In the genomic region with DNA sequence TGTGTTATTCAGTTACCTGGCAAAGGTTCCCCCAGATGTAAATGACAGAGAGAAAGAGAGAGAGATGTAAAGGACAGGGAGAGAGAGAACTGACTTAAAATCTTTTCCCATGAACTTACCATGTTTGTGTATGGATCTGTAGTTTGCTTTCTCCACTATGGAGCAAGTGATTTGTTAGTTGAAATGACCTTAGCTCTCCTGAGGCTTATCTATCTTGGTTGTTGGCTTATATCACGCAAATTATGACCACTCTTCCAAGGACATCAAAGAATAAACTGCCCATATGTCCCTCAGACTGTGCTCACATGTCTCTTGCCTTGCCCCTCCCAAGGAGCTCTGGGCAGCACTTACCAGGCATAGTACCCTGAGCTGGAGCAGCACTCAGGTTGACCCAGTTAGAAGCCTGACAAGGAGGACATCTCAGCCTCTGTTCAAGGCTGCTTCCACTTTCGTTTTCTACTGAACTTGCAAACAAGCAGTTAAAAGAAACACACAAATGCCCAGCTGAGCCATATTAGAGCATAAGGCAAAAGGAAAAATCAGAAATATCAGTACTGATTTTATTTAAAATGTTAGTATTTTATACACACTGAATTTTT, we compare ENCODE assay signal across 8 cellular contexts.
DNase-seq lines count a peak whose midpoint lies in the region; ATAC-seq and TF ChIP-seq lines count a peak whose summit lies in the region.

No MANE protein-coding gene starts in this region.

- peak overlapping the region; percentile 69 for H3K4me3 Mint-ChIP-seq in activated T-cell treated with anti-CD3 and anti-CD28 coated beads, Interleukin-2, amount 50 U/mL, for 4 hours
- H3K4me3 Mint-ChIP-seq in endothelial cell (ENCODE audit: unreplicated experiment): no peak overlapping the region
- H3K4me3 Mint-ChIP-seq in WTC11: no peak overlapping the region

- intact Hi-C loops in mucosa of descending colon (cut with DNase I, micrococcal nuclease): no loop called here

- no peak overlapping the region for H3K4me3 ChIP-seq in mucosa of descending colon

- no peaks in the 10 kb centered on the region for H3K36me3 Mint-ChIP-seq in activated T-cell treated with anti-CD3 and anti-CD28 coated beads, Interleukin-2, amount 50 U/mL, for 4 hours (ENCODE audit: insufficient read depth)
- H3K36me3 Mint-ChIP-seq in endothelial cell (ENCODE audit: low read depth, unreplicated experiment): no peaks in the 10 kb centered on the region
- no peaks in the 10 kb centered on the region for H3K36me3 Mint-ChIP-seq in WTC11

- DNase-seq in activated T-cell treated with anti-CD3 and anti-CD28 coated beads, Interleukin-2, amount 50 U/mL, for 4 hours: no peak
- DNase-seq in activated T-cell treated with anti-CD3 and anti-CD28 coated beads for 4 hours: no peak
- DNase-seq in SW480 (ENCODE audit: low spot score): peak; percentile 30
- peak in 1 of 3 donors; percentile 12 for DNase-seq in mucosa of descending colon
- DNase-seq in endothelial cell (ENCODE audit: low spot score): no peak
- no peak for DNase-seq in NCI-H1436 treated with DMSO at 0.1 percent for 48 hours (lab: John Stamatoyannopoulos, UW)
- DNase-seq in WTC11 (ENCODE audit: low spot score): no peak

- H3K4me1 Mint-ChIP-seq in activated T-cell treated with anti-CD3 and anti-CD28 coated beads, Interleukin-2, amount 50 U/mL, for 4 hours (ENCODE audit: low read depth): peaks cover 14% of the 10 kb centered on the region
- H3K4me1 Mint-ChIP-seq in endothelial cell (ENCODE audit: unreplicated experiment): no peaks in the 10 kb centered on the region
- H3K4me1 Mint-ChIP-seq in WTC11: peaks cover 2% of the 10 kb centered on the region; the same call in 1 of the 2 replicates

- TF ChIP-seq CTCF in mucosa of descending colon (IDR thresholded peaks at IDR 0.05) (no peak), endothelial cell (IDR thresholded peaks at IDR 0.05; ENCODE audit: unreplicated experiment) (no peak), WTC11 (IDR thresholded peaks at IDR 0.05) (no peak)

- POLR2A ChIA-PET in WTC11 (lab: Charles Lee): no interaction called here

- peak in 1 of 2 donors; percentile 28 for ATAC-seq in activated T-cell treated with anti-CD3 and anti-CD28 coated beads, Interleukin-2, amount 50 U/mL, for 4 hours
- ATAC-seq in HG02884 (IDR thresholded peaks at IDR 0.05; ENCODE audit: unreplicated experiment) (peak; percentile 94), mucosa of descending colon (peak; percentile 57), WTC11 (no peak)

- CTCF ChIA-PET in WTC11 (lab: Charles Lee): interaction anchor here (0.9 to 1.3 kb wide), 2 partner anchors 11 to 38 kb away, joined by 3 to 5 read pairs; no protein-coding TSS in a partner anchor

- H3K36me3 ChIP-seq in mucosa of descending colon (ENCODE audit: low read depth): no peaks in the 10 kb centered on the region

- H3K9me3 Mint-ChIP-seq in activated T-cell treated with anti-CD3 and anti-CD28 coated beads, Interleukin-2, amount 50 U/mL, for 4 hours: no peaks in the 10 kb centered on the region
- H3K9me3 Mint-ChIP-seq in endothelial cell (ENCODE audit: unreplicated experiment) (no peaks in the 10 kb centered on the region), WTC11 (no peaks in the 10 kb centered on the region)

- no peak overlapping the region for H3K27ac Mint-ChIP-seq in endothelial cell (ENCODE audit: unreplicated experiment)
- no peak overlapping the region for H3K27ac Mint-ChIP-seq in WTC11

- no peaks in the 10 kb centered on the region for H3K9me3 ChIP-seq in mucosa of descending colon

- peaks cover 8% of the 10 kb centered on the region for H3K27me3 Mint-ChIP-seq in activated T-cell treated with anti-CD3 and anti-CD28 coated beads, Interleukin-2, amount 50 U/mL, for 4 hours (ENCODE audit: low read depth)
- H3K27me3 Mint-ChIP-seq in endothelial cell (ENCODE audit: unreplicated experiment) (no peaks in the 10 kb centered on the region), WTC11 (ENCODE audit: low read depth) (no peaks in the 10 kb centered on the region; the same call in 1 of the 2 replicates)

- no peaks in the 10 kb centered on the region for H3K4me1 ChIP-seq in mucosa of descending colon (ENCODE audit: low read depth)

TF ChIP-seq in WTC11, 78 proteins besides CTCF, POLR2A, EP300 and RAD21:
- TF ChIP-seq CREM (CRISPR knock-in tag; IDR thresholded peaks at IDR 0.05): no peak
- TF ChIP-seq, protein P1, sequence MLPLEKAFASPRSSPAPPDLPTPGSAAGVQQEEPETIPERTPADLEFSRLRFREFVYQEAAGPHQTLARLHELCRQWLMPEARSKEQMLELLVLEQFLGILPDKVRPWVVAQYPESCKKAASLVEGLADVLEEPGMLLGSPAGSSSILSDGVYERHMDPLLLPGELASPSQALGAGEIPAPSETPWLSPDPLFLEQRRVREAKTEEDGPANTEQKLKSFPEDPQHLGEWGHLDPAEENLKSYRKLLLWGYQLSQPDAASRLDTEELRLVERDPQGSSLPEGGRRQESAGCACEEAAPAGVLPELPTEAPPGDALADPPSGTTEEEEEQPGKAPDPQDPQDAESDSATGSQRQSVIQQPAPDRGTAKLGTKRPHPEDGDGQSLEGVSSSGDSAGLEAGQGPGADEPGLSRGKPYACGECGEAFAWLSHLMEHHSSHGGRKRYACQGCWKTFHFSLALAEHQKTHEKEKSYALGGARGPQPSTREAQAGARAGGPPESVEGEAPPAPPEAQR (CRISPR knock-in tag; IDR thresholded peaks at IDR 0.05): no peak
- TF ChIP-seq, protein P2, sequence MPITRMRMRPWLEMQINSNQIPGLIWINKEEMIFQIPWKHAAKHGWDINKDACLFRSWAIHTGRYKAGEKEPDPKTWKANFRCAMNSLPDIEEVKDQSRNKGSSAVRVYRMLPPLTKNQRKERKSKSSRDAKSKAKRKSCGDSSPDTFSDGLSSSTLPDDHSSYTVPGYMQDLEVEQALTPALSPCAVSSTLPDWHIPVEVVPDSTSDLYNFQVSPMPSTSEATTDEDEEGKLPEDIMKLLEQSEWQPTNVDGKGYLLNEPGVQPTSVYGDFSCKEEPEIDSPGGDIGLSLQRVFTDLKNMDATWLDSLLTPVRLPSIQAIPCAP (CRISPR knock-in tag; IDR thresholded peaks at IDR 0.05): no peak
- no peak for TF ChIP-seq NFE2L1 (CRISPR knock-in tag; IDR thresholded peaks at IDR 0.05)
- TF ChIP-seq ZNF121 (CRISPR knock-in tag; IDR thresholded peaks at IDR 0.05): no peak
- TF ChIP-seq ZNF396 (CRISPR knock-in tag; IDR thresholded peaks at IDR 0.05; ENCODE audit: borderline replicate concordance): no peak
- no peak for TF ChIP-seq SP1 (CRISPR knock-in tag; conservative IDR thresholded peaks at IDR 0.05)
- no peak for TF ChIP-seq KAT7 (CRISPR knock-in tag; IDR thresholded peaks at IDR 0.05; ENCODE audit: borderline replicate concordance)
- TF ChIP-seq SMAD3 (CRISPR knock-in tag; IDR thresholded peaks at IDR 0.05; ENCODE audit: borderline replicate concordance): no peak
- TF ChIP-seq ETV6 (CRISPR knock-in tag; IDR thresholded peaks at IDR 0.05): no peak
- no peak for TF ChIP-seq GRHL2 (CRISPR knock-in tag; IDR thresholded peaks at IDR 0.05; ENCODE audit: insufficient replicate concordance, severe bottlenecking)
- no peak for TF ChIP-seq NR1H2 (CRISPR knock-in tag; IDR thresholded peaks at IDR 0.05)
- TF ChIP-seq EMX1 (CRISPR knock-in tag; IDR thresholded peaks at IDR 0.05): no peak
- TF ChIP-seq, protein P3, sequence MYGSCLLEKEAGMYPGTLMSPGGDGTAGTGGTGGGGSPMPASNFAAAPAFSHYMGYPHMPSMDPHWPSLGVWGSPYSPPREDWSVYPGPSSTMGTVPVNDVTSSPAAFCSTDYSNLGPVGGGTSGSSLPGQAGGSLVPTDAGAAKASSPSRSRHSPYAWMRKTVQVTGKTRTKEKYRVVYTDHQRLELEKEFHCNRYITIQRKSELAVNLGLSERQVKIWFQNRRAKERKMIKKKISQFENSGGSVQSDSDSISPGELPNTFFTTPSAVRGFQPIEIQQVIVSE (CRISPR knock-in tag; IDR thresholded peaks at IDR 0.05; ENCODE audit: borderline replicate concordance): no peak
- TF ChIP-seq, protein P4, sequence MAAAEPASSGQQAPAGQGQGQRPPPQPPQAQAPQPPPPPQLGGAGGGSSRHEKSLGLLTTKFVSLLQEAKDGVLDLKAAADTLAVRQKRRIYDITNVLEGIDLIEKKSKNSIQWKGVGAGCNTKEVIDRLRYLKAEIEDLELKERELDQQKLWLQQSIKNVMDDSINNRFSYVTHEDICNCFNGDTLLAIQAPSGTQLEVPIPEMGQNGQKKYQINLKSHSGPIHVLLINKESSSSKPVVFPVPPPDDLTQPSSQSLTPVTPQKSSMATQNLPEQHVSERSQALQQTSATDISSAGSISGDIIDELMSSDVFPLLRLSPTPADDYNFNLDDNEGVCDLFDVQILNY (CRISPR knock-in tag; IDR thresholded peaks at IDR 0.05): no peak
- TF ChIP-seq, protein P5, sequence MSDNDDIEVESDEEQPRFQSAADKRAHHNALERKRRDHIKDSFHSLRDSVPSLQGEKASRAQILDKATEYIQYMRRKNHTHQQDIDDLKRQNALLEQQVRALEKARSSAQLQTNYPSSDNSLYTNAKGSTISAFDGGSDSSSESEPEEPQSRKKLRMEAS (CRISPR knock-in tag; IDR thresholded peaks at IDR 0.05): no peak
- TF ChIP-seq, protein P6, sequence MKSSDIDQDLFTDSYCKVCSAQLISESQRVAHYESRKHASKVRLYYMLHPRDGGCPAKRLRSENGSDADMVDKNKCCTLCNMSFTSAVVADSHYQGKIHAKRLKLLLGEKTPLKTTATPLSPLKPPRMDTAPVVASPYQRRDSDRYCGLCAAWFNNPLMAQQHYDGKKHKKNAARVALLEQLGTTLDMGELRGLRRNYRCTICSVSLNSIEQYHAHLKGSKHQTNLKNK (CRISPR knock-in tag; IDR thresholded peaks at IDR 0.05): no peak
- no peak for TF ChIP-seq NFYB (CRISPR knock-in tag; conservative IDR thresholded peaks at IDR 0.05; ENCODE audit: low read depth)
